Comparison of ENCODE assay signal across 32 cellular contexts in the genomic region with DNA sequence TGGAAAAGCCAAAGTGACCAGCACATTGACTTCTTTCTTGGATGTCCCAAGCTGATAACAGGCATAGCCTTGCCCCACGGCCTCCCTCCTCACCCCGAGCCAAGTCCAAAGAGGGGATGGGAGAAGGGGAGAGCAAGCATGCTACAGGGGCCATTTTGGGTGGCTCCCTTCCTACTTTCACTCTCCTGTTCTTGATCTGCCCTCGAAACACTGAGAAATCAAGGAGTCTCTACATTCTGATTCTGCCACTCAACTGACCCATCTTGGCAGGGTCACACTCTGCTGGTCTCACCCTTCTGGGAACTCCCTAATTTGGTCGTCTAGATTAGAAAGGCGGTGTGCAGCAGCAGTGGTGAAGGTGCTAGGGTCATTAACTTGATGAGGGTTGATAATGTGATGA. TPM values are rescaled to one million over a fixed set of nuclear protein-coding genes. Genes with fewer than 3 reads are reported as not detected.
"Had no signal": no experiment of that assay in that cellular context is flagged by ENCODE, and none has a peak within 500 bp of the region (broad histone marks: within the 10 kb centered on the region; RNA-seq: fewer than 3 reads in every experiment).

No MANE protein-coding gene starts in this region.

- H3K4me1 Mint-ChIP-seq: activated B cell treated with CpG ODN at 0.5 μM for 24 hours; activated CD4-positive, alpha-beta T cell treated with anti-CD3 and anti-CD28 coated beads, Interleukin-2, amount 10 ng/mL, durations not matched to agents 24 days and 14 days; activated CD8-positive, alpha-beta memory T cell treated with anti-CD3 and anti-CD28 coated beads, Interleukin-2, amount 10 ng/mL, durations not matched to agents 7 days and 5 days; activated naive CD4-positive, alpha-beta T cell treated with anti-CD3 and anti-CD28 coated beads, Interleukin-2, amount 50 U/mL, for 24 hours; activated naive CD8-positive, alpha-beta T cell treated with anti-CD3 and anti-CD28 coated beads for 36 hours; activated naive CD8-positive, alpha-beta T cell treated with anti-CD3 and anti-CD28 coated beads, Interleukin-2, amount 50 U/mL, for 24 hours; T-helper 17 cell had no signal

- H3K27me3 ChIP-seq: adrenal gland, body of pancreas, colonic mucosa had no signal

- H3K27ac ChIP-seq: body of pancreas, colonic mucosa, epithelial cell of prostate, WERI-Rb-1 had no signal

- FAIRE-seq: endothelial cell of umbilical vein, frontal cortex had no signal

- H3K4me3 ChIP-seq: adrenal gland, body of pancreas, colonic mucosa had no signal

- H3K27ac Mint-ChIP-seq: activated B cell treated with CpG ODN at 0.5 μM for 24 hours; activated CD4-positive, alpha-beta memory T cell treated with anti-CD3 and anti-CD28 coated beads for 36 hours; activated CD4-positive, alpha-beta T cell treated with anti-CD3 and anti-CD28 coated beads, Interleukin-2, amount 10 ng/mL, durations not matched to agents 24 days and 14 days; activated CD8-positive, alpha-beta memory T cell treated with anti-CD3 and anti-CD28 coated beads, Interleukin-2, amount 10 ng/mL, durations not matched to agents 7 days and 5 days; activated CD8-positive, alpha-beta T cell treated with anti-CD3 and anti-CD28 coated beads, Interleukin-2, amount 10 ng/mL, durations not matched to agents 7 days and 5 days; activated naive CD4-positive, alpha-beta T cell treated with anti-CD3 and anti-CD28 coated beads for 36 hours; activated naive CD4-positive, alpha-beta T cell treated with anti-CD3 and anti-CD28 coated beads, Interleukin-2, amount 50 U/mL, for 24 hours; activated naive CD8-positive, alpha-beta T cell treated with anti-CD3 and anti-CD28 coated beads for 36 hours; activated naive CD8-positive, alpha-beta T cell treated with anti-CD3 and anti-CD28 coated beads, Interleukin-2, amount 50 U/mL, for 24 hours; activated T-helper 1 cell treated with anti-CD3 and anti-CD28 coated beads, Interleukin-12 subunit alpha, Interleukin-12 subunit beta, Interleukin-2, Interleukin-4 antibody, amounts not matched to agents 30 ng/mL and 10 ng/mL and 1 ng/mL, durations not matched to agents 14 hours and 24 hours and 36 hours; activated T-helper 2 cell treated with anti-CD3 and anti-CD28 coated beads, Interferon-gamma antibody, Interleukin-2, Interleukin-4, amounts not matched to agents 10 μg/mL and 5 μg/mL and 100 μg/mL, durations not matched to agents 14 hours and 24 hours and 36 hours; T-helper 17 cell; T-helper 2 cell treated with Interferon-gamma antibody and Interleukin-4, amounts not matched to agents 5 μg/mL and 100 μg/mL, for 36 hours had no signal

- H3K4me3 Mint-ChIP-seq: activated B cell treated with CpG ODN at 0.5 μM for 24 hours; activated CD4-positive, alpha-beta memory T cell treated with anti-CD3 and anti-CD28 coated beads for 36 hours; activated CD4-positive, alpha-beta T cell treated with anti-CD3 and anti-CD28 coated beads, Interleukin-2, amount 10 ng/mL, durations not matched to agents 24 days and 14 days; activated CD8-positive, alpha-beta memory T cell treated with anti-CD3 and anti-CD28 coated beads, Interleukin-2, amount 10 ng/mL, durations not matched to agents 7 days and 5 days; activated CD8-positive, alpha-beta T cell treated with anti-CD3 and anti-CD28 coated beads, Interleukin-2, amount 10 ng/mL, durations not matched to agents 7 days and 5 days; activated naive CD4-positive, alpha-beta T cell treated with anti-CD3 and anti-CD28 coated beads for 36 hours; activated naive CD4-positive, alpha-beta T cell treated with anti-CD3 and anti-CD28 coated beads, Interleukin-2, amount 50 U/mL, for 24 hours; activated naive CD8-positive, alpha-beta T cell treated with anti-CD3 and anti-CD28 coated beads for 36 hours; activated naive CD8-positive, alpha-beta T cell treated with anti-CD3 and anti-CD28 coated beads, Interleukin-2, amount 50 U/mL, for 24 hours; activated T-helper 1 cell treated with anti-CD3 and anti-CD28 coated beads, Interleukin-12 subunit alpha, Interleukin-12 subunit beta, Interleukin-2, Interleukin-4 antibody, amounts not matched to agents 30 ng/mL and 10 ng/mL and 1 ng/mL, durations not matched to agents 14 hours and 24 hours and 36 hours; T-helper 17 cell; T-helper 2 cell treated with Interferon-gamma antibody and Interleukin-4, amounts not matched to agents 5 μg/mL and 100 μg/mL, for 36 hours had no signal

- H3K36me3 ChIP-seq: adrenal gland, colonic mucosa, WERI-Rb-1 had no signal

- DNase-seq: activated B cell treated with CpG ODN at 0.5 μM for 24 hours; activated CD4-positive, alpha-beta memory T cell treated with anti-CD3 and anti-CD28 coated beads for 36 hours; activated CD4-positive, alpha-beta T cell treated with anti-CD3 and anti-CD28 coated beads, Interleukin-2, amount 10 ng/mL, durations not matched to agents 24 days and 14 days; activated CD8-positive, alpha-beta memory T cell treated with anti-CD3 and anti-CD28 coated beads, Interleukin-2, amount 10 ng/mL, durations not matched to agents 7 days and 5 days; activated CD8-positive, alpha-beta memory T cell treated with anti-CD3 and anti-CD28 coated beads, Interleukin-2, amount 50 U/mL, for 4 hours; activated CD8-positive, alpha-beta T cell treated with anti-CD3 and anti-CD28 coated beads, Interleukin-2, amount 10 ng/mL, durations not matched to agents 7 days and 5 days; activated effector memory CD4-positive, alpha-beta T cell treated with anti-CD3 and anti-CD28 coated beads, Interleukin-2, amount 50 U/mL, for 16 hours; activated naive CD4-positive, alpha-beta T cell treated with anti-CD3 and anti-CD28 coated beads for 36 hours; activated naive CD8-positive, alpha-beta T cell treated with anti-CD3 and anti-CD28 coated beads for 36 hours; activated naive CD8-positive, alpha-beta T cell treated with anti-CD3 and anti-CD28 coated beads, Interleukin-2, amount 50 U/mL, for 24 hours; activated T-cell treated with anti-CD3 and anti-CD28 coated beads, Interleukin-2, amount 50 U/mL, for 1 hour; activated T-cell treated with anti-CD3 and anti-CD28 coated beads, Interleukin-2, amount 50 U/mL, for 48 hours; adrenal gland; amygdala; aorta; body of pancreas; caudate nucleus; cerebellar nuclear complex; colonic mucosa; effector CD8-positive, alpha-beta T cell; foreskin fibroblast; T-helper 1 cell; T-helper 17 cell; T1000; WERI-Rb-1 had no signal

- H3K9me3 ChIP-seq: adrenal gland, body of pancreas, colonic mucosa had no signal

- H3K36me3 Mint-ChIP-seq: activated CD8-positive, alpha-beta memory T cell treated with anti-CD3 and anti-CD28 coated beads, Interleukin-2, amount 10 ng/mL, durations not matched to agents 7 days and 5 days; activated naive CD4-positive, alpha-beta T cell treated with anti-CD3 and anti-CD28 coated beads, Interleukin-2, amount 50 U/mL, for 24 hours had no signal

- H3K27me3 Mint-ChIP-seq: activated naive CD8-positive, alpha-beta T cell treated with anti-CD3 and anti-CD28 coated beads, Interleukin-2, amount 50 U/mL, for 24 hours had no signal

- H3K4me1 ChIP-seq: adrenal gland, body of pancreas, colonic mucosa had no signal

RNA-seq across cellular contexts. Expression of a gene that starts 47.9 kb away (rescaled TPM):
- total RNA-seq: activated B cell treated with CpG ODN at 0.5 μM for 24 hours; activated CD4-positive, alpha-beta memory T cell treated with anti-CD3 and anti-CD28 coated beads for 36 hours; activated CD4-positive, alpha-beta T cell treated with anti-CD3 and anti-CD28 coated beads, Interleukin-2, amount 10 ng/mL, durations not matched to agents 24 days and 14 days; activated CD8-positive, alpha-beta memory T cell treated with anti-CD3 and anti-CD28 coated beads, Interleukin-2, amount 10 ng/mL, durations not matched to agents 7 days and 5 days; activated CD8-positive, alpha-beta T cell treated with anti-CD3 and anti-CD28 coated beads, Interleukin-2, amount 10 ng/mL, durations not matched to agents 7 days and 5 days; activated naive CD4-positive, alpha-beta T cell treated with anti-CD3 and anti-CD28 coated beads for 36 hours; activated naive CD8-positive, alpha-beta T cell treated with anti-CD3 and anti-CD28 coated beads for 36 hours; activated T-helper 1 cell treated with anti-CD3 and anti-CD28 coated beads, Interleukin-12 subunit alpha, Interleukin-12 subunit beta, Interleukin-2, Interleukin-4 antibody, amounts not matched to agents 30 ng/mL and 10 ng/mL and 1 ng/mL, durations not matched to agents 14 hours and 24 hours and 36 hours had no signal
